Comparison of ENCODE assay signal across 1 cellular context in the genomic region with DNA sequence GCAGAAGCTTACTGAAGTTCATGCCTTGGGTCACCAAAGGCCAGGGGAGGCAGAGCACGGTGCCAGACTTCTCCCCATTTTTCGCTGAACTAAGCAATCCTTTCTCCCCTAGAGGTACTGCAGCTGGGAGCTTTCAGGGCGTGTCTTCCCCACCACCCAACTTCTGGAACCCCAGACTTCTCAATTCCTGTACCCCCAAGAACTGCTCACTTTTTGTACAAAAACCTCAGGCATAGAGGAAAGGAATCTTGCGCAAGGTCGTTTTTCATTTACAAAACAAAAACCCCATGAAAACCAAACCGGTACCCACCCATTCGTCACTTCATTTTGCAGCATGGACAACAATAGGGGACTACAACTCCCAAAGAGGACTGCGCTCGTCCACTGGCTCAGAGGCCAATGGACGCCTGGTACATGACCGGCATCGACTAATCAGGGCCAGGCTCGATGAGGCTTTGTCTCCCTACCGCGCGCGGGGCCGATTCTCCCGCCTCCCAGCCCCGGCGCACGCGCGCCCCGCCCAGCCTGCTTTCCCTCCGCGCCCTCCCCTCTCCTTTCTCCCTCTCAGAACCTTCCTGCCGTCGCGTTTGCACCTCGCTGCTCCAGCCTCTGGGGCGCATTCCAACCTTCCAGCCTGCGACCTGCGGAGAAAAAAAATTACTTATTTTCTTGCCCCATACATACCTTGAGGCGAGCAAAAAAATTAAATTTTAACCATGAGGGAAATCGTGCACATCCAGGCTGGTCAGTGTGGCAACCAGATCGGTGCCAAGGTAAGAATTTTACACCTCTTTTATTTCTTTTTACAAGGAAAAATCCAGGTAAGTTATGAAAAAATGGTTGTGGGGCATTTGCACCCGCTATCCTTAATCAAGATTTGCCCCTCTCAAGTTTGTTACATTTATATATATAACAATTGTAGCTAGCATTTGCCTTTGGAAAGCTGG.
TF ChIP-seq lines count a peak whose summit lies in the region.

A gene (plus strand): TSS at position 562 of the 947 bp plus-strand sequence. CDS start 155 bp downstream, at position 717.

TF ChIP-seq in HepG2, 621 proteins besides CTCF, POLR2A, EP300 and RAD21 (continued from another document and continues in another):
- TF ChIP-seq, protein P1, sequence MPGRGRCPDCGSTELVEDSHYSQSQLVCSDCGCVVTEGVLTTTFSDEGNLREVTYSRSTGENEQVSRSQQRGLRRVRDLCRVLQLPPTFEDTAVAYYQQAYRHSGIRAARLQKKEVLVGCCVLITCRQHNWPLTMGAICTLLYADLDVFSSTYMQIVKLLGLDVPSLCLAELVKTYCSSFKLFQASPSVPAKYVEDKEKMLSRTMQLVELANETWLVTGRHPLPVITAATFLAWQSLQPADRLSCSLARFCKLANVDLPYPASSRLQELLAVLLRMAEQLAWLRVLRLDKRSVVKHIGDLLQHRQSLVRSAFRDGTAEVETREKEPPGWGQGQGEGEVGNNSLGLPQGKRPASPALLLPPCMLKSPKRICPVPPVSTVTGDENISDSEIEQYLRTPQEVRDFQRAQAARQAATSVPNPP (CRISPR knock-in tag; IDR thresholded peaks at IDR 0.05): peak; percentile 41; the same call in 1 of the 2 replicates
- no peak for TF ChIP-seq MBD4 (IDR thresholded peaks at IDR 0.05; ENCODE audit: borderline replicate concordance, low read length)
- peak; percentile 39; the same call in 1 of the 2 replicates for TF ChIP-seq HNF4G (IDR thresholded peaks at IDR 0.05; ENCODE audit: borderline replicate concordance, low read depth, low read length)
- no peak for TF ChIP-seq HNF4G (CRISPR knock-in tag; IDR thresholded peaks at IDR 0.05; ENCODE audit: borderline replicate concordance, low read depth)
- TF ChIP-seq RORA (CRISPR knock-in tag; IDR thresholded peaks at IDR 0.05): peak; percentile 66; the same call in 1 of the 2 replicates
- TF ChIP-seq ZNF766 (CRISPR knock-in tag; IDR thresholded peaks at IDR 0.05; ENCODE audit: borderline replicate concordance): no peak
- peak; percentile 51 for TF ChIP-seq BHLHE40 (IDR thresholded peaks at IDR 0.05; ENCODE audit: low read length)
- TF ChIP-seq, protein P2, sequence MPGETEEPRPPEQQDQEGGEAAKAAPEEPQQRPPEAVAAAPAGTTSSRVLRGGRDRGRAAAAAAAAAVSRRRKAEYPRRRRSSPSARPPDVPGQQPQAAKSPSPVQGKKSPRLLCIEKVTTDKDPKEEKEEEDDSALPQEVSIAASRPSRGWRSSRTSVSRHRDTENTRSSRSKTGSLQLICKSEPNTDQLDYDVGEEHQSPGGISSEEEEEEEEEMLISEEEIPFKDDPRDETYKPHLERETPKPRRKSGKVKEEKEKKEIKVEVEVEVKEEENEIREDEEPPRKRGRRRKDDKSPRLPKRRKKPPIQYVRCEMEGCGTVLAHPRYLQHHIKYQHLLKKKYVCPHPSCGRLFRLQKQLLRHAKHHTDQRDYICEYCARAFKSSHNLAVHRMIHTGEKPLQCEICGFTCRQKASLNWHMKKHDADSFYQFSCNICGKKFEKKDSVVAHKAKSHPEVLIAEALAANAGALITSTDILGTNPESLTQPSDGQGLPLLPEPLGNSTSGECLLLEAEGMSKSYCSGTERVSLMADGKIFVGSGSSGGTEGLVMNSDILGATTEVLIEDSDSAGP (CRISPR knock-in tag; IDR thresholded peaks at IDR 0.05; ENCODE audit: borderline replicate concordance): peak; percentile 77; the same call in 1 of the 2 replicates
- no peak; the same call in 1 of the 2 replicates for TF ChIP-seq GPN1 (CRISPR knock-in tag; IDR thresholded peaks at IDR 0.05; ENCODE audit: borderline replicate concordance)
- TF ChIP-seq REL (CRISPR knock-in tag; conservative IDR thresholded peaks at IDR 0.05): 0 out of 2 replicates have a peak, but pooled peaks have one; percentile 52
- TF ChIP-seq GATA4 (IDR thresholded peaks at IDR 0.05; ENCODE audit: borderline replicate concordance, low read depth): peak; percentile 64; the same call in 1 of the 2 replicates
- TF ChIP-seq ZNF446 (CRISPR knock-in tag; IDR thresholded peaks at IDR 0.05): peak; percentile 59; the same call in 1 of the 2 replicates
- TF ChIP-seq ZNF747 (CRISPR knock-in tag; IDR thresholded peaks at IDR 0.05; ENCODE audit: borderline replicate concordance): peak; percentile 81
- no peak for TF ChIP-seq DPF2 (CRISPR knock-in tag; IDR thresholded peaks at IDR 0.05; ENCODE audit: borderline replicate concordance, low read depth)
- peak; percentile 47; the same call in 1 of the 2 replicates for TF ChIP-seq SPEN (CRISPR knock-in tag; IDR thresholded peaks at IDR 0.05; ENCODE audit: low read depth)
- TF ChIP-seq, protein P3, sequence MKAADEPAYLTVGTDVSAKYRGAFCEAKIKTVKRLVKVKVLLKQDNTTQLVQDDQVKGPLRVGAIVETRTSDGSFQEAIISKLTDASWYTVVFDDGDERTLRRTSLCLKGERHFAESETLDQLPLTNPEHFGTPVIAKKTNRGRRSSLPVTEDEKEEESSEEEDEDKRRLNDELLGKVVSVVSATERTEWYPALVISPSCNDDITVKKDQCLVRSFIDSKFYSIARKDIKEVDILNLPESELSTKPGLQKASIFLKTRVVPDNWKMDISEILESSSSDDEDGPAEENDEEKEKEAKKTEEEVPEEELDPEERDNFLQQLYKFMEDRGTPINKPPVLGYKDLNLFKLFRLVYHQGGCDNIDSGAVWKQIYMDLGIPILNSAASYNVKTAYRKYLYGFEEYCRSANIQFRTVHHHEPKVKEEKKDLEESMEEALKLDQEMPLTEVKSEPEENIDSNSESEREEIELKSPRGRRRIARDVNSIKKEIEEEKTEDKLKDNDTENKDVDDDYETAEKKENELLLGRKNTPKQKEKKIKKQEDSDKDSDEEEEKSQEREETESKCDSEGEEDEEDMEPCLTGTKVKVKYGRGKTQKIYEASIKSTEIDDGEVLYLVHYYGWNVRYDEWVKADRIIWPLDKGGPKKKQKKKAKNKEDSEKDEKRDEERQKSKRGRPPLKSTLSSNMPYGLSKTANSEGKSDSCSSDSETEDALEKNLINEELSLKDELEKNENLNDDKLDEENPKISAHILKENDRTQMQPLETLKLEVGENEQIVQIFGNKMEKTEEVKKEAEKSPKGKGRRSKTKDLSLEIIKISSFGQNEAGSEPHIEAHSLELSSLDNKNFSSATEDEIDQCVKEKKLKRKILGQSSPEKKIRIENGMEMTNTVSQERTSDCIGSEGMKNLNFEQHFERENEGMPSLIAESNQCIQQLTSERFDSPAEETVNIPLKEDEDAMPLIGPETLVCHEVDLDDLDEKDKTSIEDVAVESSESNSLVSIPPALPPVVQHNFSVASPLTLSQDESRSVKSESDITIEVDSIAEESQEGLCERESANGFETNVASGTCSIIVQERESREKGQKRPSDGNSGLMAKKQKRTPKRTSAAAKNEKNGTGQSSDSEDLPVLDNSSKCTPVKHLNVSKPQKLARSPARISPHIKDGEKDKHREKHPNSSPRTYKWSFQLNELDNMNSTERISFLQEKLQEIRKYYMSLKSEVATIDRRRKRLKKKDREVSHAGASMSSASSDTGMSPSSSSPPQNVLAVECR (CRISPR knock-in tag; IDR thresholded peaks at IDR 0.05; ENCODE audit: borderline replicate concordance): peak; percentile 71; the same call in 1 of the 2 replicates
- no peak for TF ChIP-seq ZFYVE20 (CRISPR knock-in tag; IDR thresholded peaks at IDR 0.05; ENCODE audit: borderline replicate concordance, low read depth)
- peak; percentile 15 for TF ChIP-seq TBL1XR1 (IDR thresholded peaks at IDR 0.05; ENCODE audit: borderline replicate concordance, low read length, partially characterized antibody)
- TF ChIP-seq RFXAP (CRISPR knock-in tag; IDR thresholded peaks at IDR 0.05; ENCODE audit: borderline replicate concordance): 0 out of 2 replicates have a peak, but pooled peaks have one; percentile 30
- TF ChIP-seq, protein P4, sequence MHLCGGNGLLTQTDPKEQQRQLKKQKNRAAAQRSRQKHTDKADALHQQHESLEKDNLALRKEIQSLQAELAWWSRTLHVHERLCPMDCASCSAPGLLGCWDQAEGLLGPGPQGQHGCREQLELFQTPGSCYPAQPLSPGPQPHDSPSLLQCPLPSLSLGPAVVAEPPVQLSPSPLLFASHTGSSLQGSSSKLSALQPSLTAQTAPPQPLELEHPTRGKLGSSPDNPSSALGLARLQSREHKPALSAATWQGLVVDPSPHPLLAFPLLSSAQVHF (CRISPR knock-in tag; IDR thresholded peaks at IDR 0.05): no peak
- TF ChIP-seq, protein P5, sequence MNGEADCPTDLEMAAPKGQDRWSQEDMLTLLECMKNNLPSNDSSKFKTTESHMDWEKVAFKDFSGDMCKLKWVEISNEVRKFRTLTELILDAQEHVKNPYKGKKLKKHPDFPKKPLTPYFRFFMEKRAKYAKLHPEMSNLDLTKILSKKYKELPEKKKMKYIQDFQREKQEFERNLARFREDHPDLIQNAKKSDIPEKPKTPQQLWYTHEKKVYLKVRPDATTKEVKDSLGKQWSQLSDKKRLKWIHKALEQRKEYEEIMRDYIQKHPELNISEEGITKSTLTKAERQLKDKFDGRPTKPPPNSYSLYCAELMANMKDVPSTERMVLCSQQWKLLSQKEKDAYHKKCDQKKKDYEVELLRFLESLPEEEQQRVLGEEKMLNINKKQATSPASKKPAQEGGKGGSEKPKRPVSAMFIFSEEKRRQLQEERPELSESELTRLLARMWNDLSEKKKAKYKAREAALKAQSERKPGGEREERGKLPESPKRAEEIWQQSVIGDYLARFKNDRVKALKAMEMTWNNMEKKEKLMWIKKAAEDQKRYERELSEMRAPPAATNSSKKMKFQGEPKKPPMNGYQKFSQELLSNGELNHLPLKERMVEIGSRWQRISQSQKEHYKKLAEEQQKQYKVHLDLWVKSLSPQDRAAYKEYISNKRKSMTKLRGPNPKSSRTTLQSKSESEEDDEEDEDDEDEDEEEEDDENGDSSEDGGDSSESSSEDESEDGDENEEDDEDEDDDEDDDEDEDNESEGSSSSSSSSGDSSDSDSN (CRISPR knock-in tag; IDR thresholded peaks at IDR 0.05): peak; percentile 64
- TF ChIP-seq, protein P6, sequence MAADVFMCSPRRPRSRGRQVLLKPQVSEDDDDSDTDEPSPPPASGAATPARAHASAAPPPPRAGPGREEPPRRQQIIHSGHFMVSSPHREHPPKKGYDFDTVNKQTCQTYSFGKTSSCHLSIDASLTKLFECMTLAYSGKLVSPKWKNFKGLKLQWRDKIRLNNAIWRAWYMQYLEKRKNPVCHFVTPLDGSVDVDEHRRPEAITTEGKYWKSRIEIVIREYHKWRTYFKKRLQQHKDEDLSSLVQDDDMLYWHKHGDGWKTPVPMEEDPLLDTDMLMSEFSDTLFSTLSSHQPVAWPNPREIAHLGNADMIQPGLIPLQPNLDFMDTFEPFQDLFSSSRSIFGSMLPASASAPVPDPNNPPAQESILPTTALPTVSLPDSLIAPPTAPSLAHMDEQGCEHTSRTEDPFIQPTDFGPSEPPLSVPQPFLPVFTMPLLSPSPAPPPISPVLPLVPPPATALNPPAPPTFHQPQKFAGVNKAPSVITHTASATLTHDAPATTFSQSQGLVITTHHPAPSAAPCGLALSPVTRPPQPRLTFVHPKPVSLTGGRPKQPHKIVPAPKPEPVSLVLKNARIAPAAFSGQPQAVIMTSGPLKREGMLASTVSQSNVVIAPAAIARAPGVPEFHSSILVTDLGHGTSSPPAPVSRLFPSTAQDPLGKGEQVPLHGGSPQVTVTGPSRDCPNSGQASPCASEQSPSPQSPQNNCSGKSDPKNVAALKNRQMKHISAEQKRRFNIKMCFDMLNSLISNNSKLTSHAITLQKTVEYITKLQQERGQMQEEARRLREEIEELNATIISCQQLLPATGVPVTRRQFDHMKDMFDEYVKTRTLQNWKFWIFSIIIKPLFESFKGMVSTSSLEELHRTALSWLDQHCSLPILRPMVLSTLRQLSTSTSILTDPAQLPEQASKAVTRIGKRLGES (CRISPR knock-in tag; IDR thresholded peaks at IDR 0.05; ENCODE audit: borderline replicate concordance): no peak
- TF ChIP-seq, protein P7, sequence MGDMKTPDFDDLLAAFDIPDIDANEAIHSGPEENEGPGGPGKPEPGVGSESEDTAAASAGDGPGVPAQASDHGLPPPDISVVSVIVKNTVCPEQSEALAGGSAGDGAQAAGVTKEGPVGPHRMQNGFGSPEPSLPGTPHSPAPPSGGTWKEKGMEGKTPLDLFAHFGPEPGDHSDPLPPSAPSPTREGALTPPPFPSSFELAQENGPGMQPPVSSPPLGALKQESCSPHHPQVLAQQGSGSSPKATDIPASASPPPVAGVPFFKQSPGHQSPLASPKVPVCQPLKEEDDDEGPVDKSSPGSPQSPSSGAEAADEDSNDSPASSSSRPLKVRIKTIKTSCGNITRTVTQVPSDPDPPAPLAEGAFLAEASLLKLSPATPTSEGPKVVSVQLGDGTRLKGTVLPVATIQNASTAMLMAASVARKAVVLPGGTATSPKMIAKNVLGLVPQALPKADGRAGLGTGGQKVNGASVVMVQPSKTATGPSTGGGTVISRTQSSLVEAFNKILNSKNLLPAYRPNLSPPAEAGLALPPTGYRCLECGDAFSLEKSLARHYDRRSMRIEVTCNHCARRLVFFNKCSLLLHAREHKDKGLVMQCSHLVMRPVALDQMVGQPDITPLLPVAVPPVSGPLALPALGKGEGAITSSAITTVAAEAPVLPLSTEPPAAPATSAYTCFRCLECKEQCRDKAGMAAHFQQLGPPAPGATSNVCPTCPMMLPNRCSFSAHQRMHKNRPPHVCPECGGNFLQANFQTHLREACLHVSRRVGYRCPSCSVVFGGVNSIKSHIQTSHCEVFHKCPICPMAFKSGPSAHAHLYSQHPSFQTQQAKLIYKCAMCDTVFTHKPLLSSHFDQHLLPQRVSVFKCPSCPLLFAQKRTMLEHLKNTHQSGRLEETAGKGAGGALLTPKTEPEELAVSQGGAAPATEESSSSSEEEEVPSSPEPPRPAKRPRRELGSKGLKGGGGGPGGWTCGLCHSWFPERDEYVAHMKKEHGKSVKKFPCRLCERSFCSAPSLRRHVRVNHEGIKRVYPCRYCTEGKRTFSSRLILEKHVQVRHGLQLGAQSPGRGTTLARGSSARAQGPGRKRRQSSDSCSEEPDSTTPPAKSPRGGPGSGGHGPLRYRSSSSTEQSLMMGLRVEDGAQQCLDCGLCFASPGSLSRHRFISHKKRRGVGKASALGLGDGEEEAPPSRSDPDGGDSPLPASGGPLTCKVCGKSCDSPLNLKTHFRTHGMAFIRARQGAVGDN (CRISPR knock-in tag; IDR thresholded peaks at IDR 0.05): peak; percentile 81
- TF ChIP-seq CREB1 (IDR thresholded peaks at IDR 0.05): peak; percentile 83
- peak; percentile 85 for TF ChIP-seq CREB1 (CRISPR knock-in tag; IDR thresholded peaks at IDR 0.05)
- TF ChIP-seq STAT5B (CRISPR knock-in tag; IDR thresholded peaks at IDR 0.05): no peak
- TF ChIP-seq ZSCAN12 (CRISPR knock-in tag; IDR thresholded peaks at IDR 0.05): no peak; the same call in 1 of the 2 replicates
- no peak; the same call in 1 of the 2 replicates for TF ChIP-seq ERF (CRISPR knock-in tag; IDR thresholded peaks at IDR 0.05)
- TF ChIP-seq, protein P8, sequence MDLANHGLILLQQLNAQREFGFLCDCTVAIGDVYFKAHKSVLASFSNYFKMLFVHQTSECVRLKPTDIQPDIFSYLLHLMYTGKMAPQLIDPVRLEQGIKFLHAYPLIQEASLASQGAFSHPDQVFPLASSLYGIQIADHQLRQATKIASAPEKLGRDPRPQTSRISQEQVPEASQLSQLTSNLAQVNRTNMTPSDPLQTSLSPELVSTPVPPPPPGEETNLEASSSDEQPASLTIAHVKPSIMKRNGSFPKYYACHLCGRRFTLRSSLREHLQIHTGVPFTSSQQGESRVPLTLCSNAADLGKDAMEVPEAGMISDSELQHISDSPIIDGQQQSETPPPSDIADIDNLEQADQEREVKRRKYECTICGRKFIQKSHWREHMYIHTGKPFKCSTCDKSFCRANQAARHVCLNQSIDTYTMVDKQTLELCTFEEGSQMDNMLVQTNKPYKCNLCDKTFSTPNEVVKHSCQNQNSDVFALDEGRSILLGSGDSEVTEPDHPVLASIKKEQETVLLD (CRISPR knock-in tag; IDR thresholded peaks at IDR 0.05; ENCODE audit: low read depth): no peak
- TF ChIP-seq RXRB (CRISPR knock-in tag; IDR thresholded peaks at IDR 0.05; ENCODE audit: borderline replicate concordance): peak; percentile 4; the same call in 1 of the 2 replicates
- peak; percentile 41 for TF ChIP-seq DMAP1 (CRISPR knock-in tag; IDR thresholded peaks at IDR 0.05)
- no peak for TF ChIP-seq IKZF4 (CRISPR knock-in tag; IDR thresholded peaks at IDR 0.05; ENCODE audit: borderline replicate concordance, low read depth, not compliant biosample characterization)
- TF ChIP-seq JDP2 (CRISPR knock-in tag; IDR thresholded peaks at IDR 0.05; ENCODE audit: borderline replicate concordance): no peak
- TF ChIP-seq TSC22D2 (CRISPR knock-in tag; IDR thresholded peaks at IDR 0.05; ENCODE audit: borderline replicate concordance): no peak; the same call in 1 of the 2 replicates
